ENCODE assay signal across 8 cellular contexts in genomic region chr2:74457549-74458131, GRCh38. TPM values are rescaled to one million over a fixed set of nuclear protein-coding genes. Genes with fewer than 3 reads are reported as not detected.
DNase-seq lines count a peak whose midpoint lies in the region; ATAC-seq and TF ChIP-seq lines count a peak whose summit lies in the region.

No MANE protein-coding gene starts in this region.

- no peaks in the 10 kb centered on the region for H3K9me3 ChIP-seq in mesodermal cell (ENCODE audit: control insufficient read depth, low read length)

- peaks cover 17% of the 10 kb centered on the region for H3K4me1 ChIP-seq in mesodermal cell (ENCODE audit: control insufficient read depth, insufficient read depth, low read length, poor library complexity, severe bottlenecking)

- peaks cover 25% of the 10 kb centered on the region for H3K36me3 ChIP-seq in mesodermal cell (ENCODE audit: control insufficient read depth, insufficient read depth, low read length)

- DNase-seq in NCI-H1694 (lab: John Stamatoyannopoulos, UW) (peak; percentile 51), coronary artery (ENCODE audit: low spot score) (no peak), inferior parietal cortex (ENCODE audit: extremely low spot score) (no peak)
- DNase-seq in activated CD4-positive, alpha-beta T cell treated with anti-CD3 and anti-CD28 coated beads, Interleukin-2, amount 10 ng/mL, durations not matched to agents 24 days and 14 days: peak; percentile 93
- peak; percentile 75 to 82 for DNase-seq in stimulated activated CD8-positive, alpha-beta memory T cell treated with anti-CD3 and anti-CD28 coated beads, Interleukin-2, amount 100 ng/mL, for 48 hours (ENCODE audit: low read depth in 2 of 2)

- peaks cover 56% of the 10 kb centered on the region for H3K4me1 Mint-ChIP-seq in activated CD4-positive, alpha-beta T cell treated with anti-CD3 and anti-CD28 coated beads, Interleukin-2, amount 10 ng/mL, durations not matched to agents 24 days and 14 days

- H3K27me3 Mint-ChIP-seq in activated CD4-positive, alpha-beta T cell treated with anti-CD3 and anti-CD28 coated beads, Interleukin-2, amount 10 ng/mL, durations not matched to agents 24 days and 14 days: no peaks in the 10 kb centered on the region

- ATAC-seq in GM18499 (IDR thresholded peaks at IDR 0.05; ENCODE audit: insufficient read depth, unreplicated experiment) (peak; percentile 10), HG02588 (IDR thresholded peaks at IDR 0.05; ENCODE audit: unreplicated experiment) (peak; percentile 28)

- H3K4me3 Mint-ChIP-seq in activated CD4-positive, alpha-beta T cell treated with anti-CD3 and anti-CD28 coated beads, Interleukin-2, amount 10 ng/mL, durations not matched to agents 24 days and 14 days: peak overlapping the region; percentile 100

- H3K27ac Mint-ChIP-seq in activated CD4-positive, alpha-beta T cell treated with anti-CD3 and anti-CD28 coated beads, Interleukin-2, amount 10 ng/mL, durations not matched to agents 24 days and 14 days: peak overlapping the region; percentile 100

- no peaks in the 10 kb centered on the region for H3K9me3 Mint-ChIP-seq in activated CD4-positive, alpha-beta T cell treated with anti-CD3 and anti-CD28 coated beads, Interleukin-2, amount 10 ng/mL, durations not matched to agents 24 days and 14 days

- H3K27ac ChIP-seq in coronary artery: peak overlapping the region; percentile 96 to 97
- H3K27ac ChIP-seq in mesodermal cell (ENCODE audit: low read depth, low read length, severe bottlenecking): peak overlapping the region; percentile 94

- 0% methylated on average over 27 to 39 of the region's 46 CpGs for WGBS in mesodermal cell (ENCODE audit: insufficient coverage in 2 of 2), 2 experiments

- no peak for TF ChIP-seq CTCF in coronary artery (IDR thresholded peaks at IDR 0.05)

- H3K4me3 ChIP-seq in coronary artery (peak overlapping the region; percentile 82), mesodermal cell (ENCODE audit: extremely low read depth, insufficient read depth, low read length, poor library complexity, severe bottlenecking) (peak overlapping the region; percentile 97)

- intact Hi-C loops in activated CD4-positive, alpha-beta T cell treated with anti-CD3 and anti-CD28 coated beads, Interleukin-2, amount 10 ng/mL, durations not matched to agents 24 days and 14 days (cut with micrococcal nuclease): loop anchor here (1.0 to 5.0 kb wide), 4 partner anchors 8 to 1225 kb away; partner anchors contain the start of genes ALMS1, CCT7, MOGS and MRPL53

- H3K36me3 Mint-ChIP-seq in activated CD4-positive, alpha-beta T cell treated with anti-CD3 and anti-CD28 coated beads, Interleukin-2, amount 10 ng/mL, durations not matched to agents 24 days and 14 days (ENCODE audit: low read depth): peaks cover 41% of the 10 kb centered on the region

RNA-seq across cellular contexts. Expression of gene WBP1, which starts 0.6 kb away (rescaled TPM):
- total RNA-seq in activated CD4-positive, alpha-beta T cell treated with anti-CD3 and anti-CD28 coated beads, Interleukin-2, amount 10 ng/mL, durations not matched to agents 24 days and 14 days: 28.8 and 29.0 TPM in 2 replicates
- 85.4 TPM for polyA plus RNA-seq in mesodermal cell (2013, experiment 1 of 2)
- polyA plus RNA-seq in mesodermal cell (2013, experiment 2 of 2): 71.8 TPM

RNA-seq across cellular contexts. Expression of gene INO80B, which starts 2.8 kb away (rescaled TPM):
- 51.8 and 54.5 TPM in 2 replicates for total RNA-seq in activated CD4-positive, alpha-beta T cell treated with anti-CD3 and anti-CD28 coated beads, Interleukin-2, amount 10 ng/mL, durations not matched to agents 24 days and 14 days
- polyA plus RNA-seq in mesodermal cell (2013, experiment 1 of 2): 17.7 TPM
- 11.7 TPM for polyA plus RNA-seq in mesodermal cell (2013, experiment 2 of 2)

RNA-seq across cellular contexts. Expression of gene MOGS, which starts 7.5 kb away (rescaled TPM):
- 84.2 and 85.7 TPM in 2 replicates for total RNA-seq in activated CD4-positive, alpha-beta T cell treated with anti-CD3 and anti-CD28 coated beads, Interleukin-2, amount 10 ng/mL, durations not matched to agents 24 days and 14 days
- polyA plus RNA-seq in mesodermal cell (2013, experiment 1 of 2): 53.3 TPM
- polyA plus RNA-seq in mesodermal cell (2013, experiment 2 of 2): 45.8 TPM

RNA-seq across cellular contexts. Expression of gene MRPL53, which starts 14.8 kb away (rescaled TPM):
- 89.0 and 115 TPM in 2 replicates for total RNA-seq in activated CD4-positive, alpha-beta T cell treated with anti-CD3 and anti-CD28 coated beads, Interleukin-2, amount 10 ng/mL, durations not matched to agents 24 days and 14 days
- polyA plus RNA-seq in mesodermal cell (2013, experiment 1 of 2): 50.1 TPM
- 49.0 TPM for polyA plus RNA-seq in mesodermal cell (2013, experiment 2 of 2)

RNA-seq across cellular contexts. Expression of gene RTKN, which starts 15.9 kb away (rescaled TPM):
- 1.1 and 2.2 TPM in 2 replicates for total RNA-seq in activated CD4-positive, alpha-beta T cell treated with anti-CD3 and anti-CD28 coated beads, Interleukin-2, amount 10 ng/mL, durations not matched to agents 24 days and 14 days
- polyA plus RNA-seq in mesodermal cell (2013, experiment 1 of 2): 38.8 TPM
- polyA plus RNA-seq in mesodermal cell (2013, experiment 2 of 2): 27.9 TPM

Comparison
In these comparisons a context has a peak if more than half of its experiments do, and no peak if none do; other contexts are left out.
1. DNase-seq: peak in NCI-H1694 (single experiment), activated CD4-positive, alpha-beta T cell treated with anti-CD3 and anti-CD28 coated beads, Interleukin-2, amount 10 ng/mL, durations not matched to agents 24 days and 14 days (single experiment) and stimulated activated CD8-positive, alpha-beta memory T cell treated with anti-CD3 and anti-CD28 coated beads, Interleukin-2, amount 100 ng/mL, for 48 hours (2 of 2); none in coronary artery (single experiment) and inferior parietal cortex (single experiment).